In genomic region chr2:235534608-235535422, GRCh38 we compare ENCODE assay signal across 16 cellular contexts. TPM values are rescaled to one million over a fixed set of nuclear protein-coding genes. Genes with fewer than 3 reads are reported as not detected.
DNase-seq lines count a peak whose midpoint lies in the region; ATAC-seq and TF ChIP-seq lines count a peak whose summit lies in the region.
"Had no signal": no experiment of that assay in that cellular context is flagged by ENCODE, and none has a peak within 500 bp of the region (broad histone marks: within the 10 kb centered on the region; RNA-seq: fewer than 3 reads in every experiment).

No MANE protein-coding gene starts in this region.

- no peaks in the 10 kb centered on the region for H3K4me1 Mint-ChIP-seq in endothelial cell (ENCODE audit: unreplicated experiment)
- H3K4me1 Mint-ChIP-seq: activated naive CD4-positive, alpha-beta T cell treated with anti-CD3 and anti-CD28 coated beads, Interleukin-2, amount 10 ng/mL, durations not matched to agents 7 days and 5 days; CD4-positive, alpha-beta memory T cell; natural killer cell had no signal

- H3K36me3 Mint-ChIP-seq in endothelial cell (ENCODE audit: low read depth, unreplicated experiment) = no peaks in the 10 kb centered on the region
- H3K36me3 Mint-ChIP-seq: activated naive CD4-positive, alpha-beta T cell treated with anti-CD3 and anti-CD28 coated beads, Interleukin-2, amount 10 ng/mL, durations not matched to agents 7 days and 5 days; CD4-positive, alpha-beta memory T cell; natural killer cell had no signal

- peak overlapping the region; percentile 4 for H3K27ac Mint-ChIP-seq in endothelial cell (ENCODE audit: unreplicated experiment)
- H3K27ac Mint-ChIP-seq: activated CD8-positive, alpha-beta T cell treated with anti-CD3 and anti-CD28 coated beads for 36 hours; activated naive CD4-positive, alpha-beta T cell treated with anti-CD3 and anti-CD28 coated beads, Interleukin-2, amount 10 ng/mL, durations not matched to agents 7 days and 5 days; CD4-positive, alpha-beta memory T cell; natural killer cell had no signal

- TF ChIP-seq CTCF in endothelial cell (IDR thresholded peaks at IDR 0.05; ENCODE audit: unreplicated experiment) = no peak

- ATAC-seq in GM18861 (IDR thresholded peaks at IDR 0.05; ENCODE audit: unreplicated experiment) (no peak), left lobe of liver (no peak)
- ATAC-seq: activated CD8-positive, alpha-beta T cell treated with anti-CD3 and anti-CD28 coated beads for 36 hours; natural killer cell had no signal

- H3K27me3 Mint-ChIP-seq in endothelial cell (ENCODE audit: unreplicated experiment) = peaks cover 7% of the 10 kb centered on the region
- H3K27me3 Mint-ChIP-seq: activated CD8-positive, alpha-beta T cell treated with anti-CD3 and anti-CD28 coated beads for 36 hours had no signal

- H3K9me3 Mint-ChIP-seq in endothelial cell (ENCODE audit: unreplicated experiment) = no peaks in the 10 kb centered on the region
- H3K9me3 Mint-ChIP-seq: activated CD8-positive, alpha-beta T cell treated with anti-CD3 and anti-CD28 coated beads for 36 hours; activated naive CD4-positive, alpha-beta T cell treated with anti-CD3 and anti-CD28 coated beads, Interleukin-2, amount 10 ng/mL, durations not matched to agents 7 days and 5 days; natural killer cell had no signal

- intact Hi-C loops in posterior vena cava (cut with DNase I) = loop anchor here in 1 of 2 donors (5.0 kb wide), 1 partner anchor 1453 kb away; no protein-coding TSS in a partner anchor

- H3K4me3 Mint-ChIP-seq in endothelial cell (ENCODE audit: unreplicated experiment) = no peak overlapping the region
- H3K4me3 Mint-ChIP-seq: activated CD8-positive, alpha-beta T cell treated with anti-CD3 and anti-CD28 coated beads for 36 hours; activated naive CD4-positive, alpha-beta T cell treated with anti-CD3 and anti-CD28 coated beads, Interleukin-2, amount 10 ng/mL, durations not matched to agents 7 days and 5 days; CD4-positive, alpha-beta memory T cell; natural killer cell had no signal

- DNase-seq in DMS79 treated with DMSO at 0.1 percent for 48 hours (lab: John Stamatoyannopoulos, UW) = peak; percentile 50
- DNase-seq in NCI-H2107 treated with DMSO at 0.1 percent for 48 hours (lab: John Stamatoyannopoulos, UW; ENCODE audit: unreplicated experiment) = peak; percentile 44
- DNase-seq in endothelial cell (ENCODE audit: low spot score) = no peak
- peak; percentile 68 for DNase-seq in posterior vena cava (ENCODE audit: low spot score)
- DNase-seq in NCI-H2029 treated with DMSO at 0.1 percent for 48 hours (lab: John Stamatoyannopoulos, UW) = no peak
- DNase-seq in NCI-H2196 (lab: John Stamatoyannopoulos, UW; ENCODE audit: unreplicated experiment) = no peak
- no peak for DNase-seq in left lobe of liver (ENCODE audit: low spot score)
- DNase-seq: activated CD4-positive, CD25-positive, alpha-beta regulatory T cell; activated CD8-positive, alpha-beta T cell treated with anti-CD3 and anti-CD28 coated beads for 36 hours; activated naive CD4-positive, alpha-beta T cell treated with anti-CD3 and anti-CD28 coated beads, Interleukin-2, amount 10 ng/mL, durations not matched to agents 7 days and 5 days; activated T-cell treated with anti-CD3 and anti-CD28 coated beads, Interleukin-2, amount 50 U/mL, for 1 hour; CD4-positive, alpha-beta memory T cell; natural killer cell; stimulated activated naive CD4-positive, alpha-beta T cell; T-helper 9 cell had no signal

RNA-seq across cellular contexts. Expression of gene AGAP1, which starts 41.0 kb away (rescaled TPM):
- total RNA-seq in endothelial cell (ENCODE audit: unreplicated experiment) (43.9 TPM), posterior vena cava (10 to 100 TPM; 28.9 to 33.3 TPM), left lobe of liver (10.5 TPM)

Comparison
In these comparisons a context has a peak if more than half of its experiments do, and no peak if none do; other contexts are left out.
1. DNase-seq: peak in DMS79 treated with DMSO at 0.1 percent for 48 hours (single experiment), NCI-H2107 treated with DMSO at 0.1 percent for 48 hours (single experiment) and posterior vena cava (single experiment); none in endothelial cell (single experiment), NCI-H2029 treated with DMSO at 0.1 percent for 48 hours (single experiment), NCI-H2196 (single experiment) and left lobe of liver (single experiment).